23 cellular contexts compared by ENCODE assay signal in genomic region chr5:95798048-95798447, GRCh38.
"Had no signal": no experiment of that assay in that cellular context is flagged by ENCODE, and none has a peak within 500 bp of the region (broad histone marks: within the 10 kb centered on the region; RNA-seq: fewer than 3 reads in every experiment).

No MANE protein-coding gene starts in this region.

- H3K27ac ChIP-seq: breast epithelium had no signal

- H3K9me3 ChIP-seq: breast epithelium had no signal

- FAIRE-seq: RCC 7860, TTC549 had no signal

- ATAC-seq: activated CD8-positive, alpha-beta memory T cell treated with anti-CD3 and anti-CD28 coated beads, Interleukin-2, amount 10 ng/mL, durations not matched to agents 7 days and 5 days; T-helper 17 cell had no signal

- H3K4me3 ChIP-seq: breast epithelium had no signal

- H3K36me3 ChIP-seq: breast epithelium had no signal

- H3K4me1 ChIP-seq: breast epithelium had no signal

- H3K27me3 ChIP-seq: breast epithelium had no signal

- DNase-seq: activated B cell treated with CpG ODN at 0.5 μM for 24 hours; activated CD4-positive, alpha-beta T cell treated with anti-CD3 and anti-CD28 coated beads for 1 hour; activated CD4-positive, alpha-beta T cell treated with anti-CD3 and anti-CD28 coated beads, Interleukin-2, amount 10 ng/mL, durations not matched to agents 24 days and 14 days; activated CD4-positive, alpha-beta T cell treated with anti-CD3 and anti-CD28 coated beads, Interleukin-2, amount 50 U/mL, for 48 hours; activated CD8-positive, alpha-beta memory T cell treated with anti-CD3 and anti-CD28 coated beads, Interleukin-2, amount 10 ng/mL, durations not matched to agents 7 days and 5 days; activated effector memory CD4-positive, alpha-beta T cell treated with Interleukin-2 at 50 U/mL for 16 hours; activated naive CD4-positive, alpha-beta T cell; activated T-cell treated with anti-CD3 and anti-CD28 coated beads, Interleukin-2, amount 50 U/mL, for 24 hours; aorta; central memory CD4-positive, alpha-beta T cell; Karpas-422; MM.1S; NCI-H1105; NCI-H1436; NCI-H187; NCI-H2081; NCI-H510A treated with DMSO at 0.1 percent for 48 hours; SHP77; T-helper 17 cell; T-helper 9 cell had no signal
